1 cellular context compared by ENCODE assay signal in genomic region chr1:40919475-40920011, GRCh38.
TF ChIP-seq lines count a peak whose summit lies in the region.

No MANE protein-coding gene starts in this region.

TF ChIP-seq in H1, 55 proteins besides CTCF, POLR2A, EP300 and RAD21:
- TF ChIP-seq ATF3 (IDR thresholded peaks at IDR 0.05; ENCODE audit: insufficient read depth, low read depth, low read length) (no peak), POLR2AphosphoS5 (IDR thresholded peaks at IDR 0.05; ENCODE audit: low read depth, low read length) (no peak), MAFK (IDR thresholded peaks at IDR 0.05; ENCODE audit: low read depth, low read length) (no peak), EZH2 (IDR thresholded peaks at IDR 0.05; ENCODE audit: low read depth, low read length, severe bottlenecking) (no peak), GTF2F1 (IDR thresholded peaks at IDR 0.05; ENCODE audit: borderline replicate concordance, low read depth, low read length) (no peak), MAX (IDR thresholded peaks at IDR 0.05) (0 out of 2 replicates have a peak, but pooled peaks have one; percentile 19), CTBP2 (IDR thresholded peaks at IDR 0.05; ENCODE audit: borderline replicate concordance, insufficient read depth, insufficient read length, low read length) (no peak), TEAD4 (IDR thresholded peaks at IDR 0.05; ENCODE audit: low read depth, low read length) (no peak)
